In the genomic region with DNA sequence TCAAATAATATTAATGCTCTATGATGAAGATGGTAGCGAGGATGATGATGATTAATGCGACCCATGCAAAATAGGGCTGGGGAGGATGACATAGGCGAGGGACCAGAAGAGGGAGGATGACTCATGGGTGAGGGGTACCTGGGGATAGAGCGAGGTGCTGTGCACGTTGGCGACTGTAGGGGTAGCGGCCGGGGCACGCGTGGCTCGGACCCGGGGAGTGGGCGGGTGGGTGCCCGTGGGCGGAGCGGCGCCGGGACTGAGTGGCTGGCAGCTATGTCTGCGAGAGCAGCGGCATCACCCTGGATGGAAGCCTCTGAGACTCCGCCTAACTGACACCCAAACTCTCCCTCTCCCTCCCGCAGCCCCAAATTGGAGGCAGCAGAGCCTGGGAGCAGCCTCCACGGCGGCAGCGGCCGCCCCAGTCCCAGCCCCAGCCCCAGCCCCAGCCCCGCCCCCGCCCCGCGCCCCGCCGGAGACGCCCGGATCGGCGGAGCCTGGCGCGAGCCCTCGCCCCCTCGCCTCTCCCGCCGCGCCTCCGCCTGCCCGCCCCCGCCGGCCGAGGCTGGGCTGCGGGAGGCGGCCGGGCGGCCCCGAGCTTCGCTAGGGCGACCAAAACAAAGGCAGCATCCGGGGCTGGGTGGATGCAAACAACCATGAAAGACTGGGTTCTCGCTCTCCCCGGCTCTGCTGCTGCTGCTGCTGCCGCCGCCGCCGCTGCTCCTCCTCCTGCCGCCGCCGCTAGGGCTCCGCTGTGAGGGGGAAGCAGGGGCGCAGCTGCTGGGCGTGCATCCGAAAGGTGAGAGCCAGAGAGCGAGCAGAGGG, we compare ENCODE assay signal across 7 cellular contexts. TPM values are rescaled to one million over a fixed set of nuclear protein-coding genes. Genes with fewer than 3 reads are reported as not detected.
DNase-seq lines count a peak whose midpoint lies in the region; ATAC-seq and TF ChIP-seq lines count a peak whose summit lies in the region.

A gene with protein sequence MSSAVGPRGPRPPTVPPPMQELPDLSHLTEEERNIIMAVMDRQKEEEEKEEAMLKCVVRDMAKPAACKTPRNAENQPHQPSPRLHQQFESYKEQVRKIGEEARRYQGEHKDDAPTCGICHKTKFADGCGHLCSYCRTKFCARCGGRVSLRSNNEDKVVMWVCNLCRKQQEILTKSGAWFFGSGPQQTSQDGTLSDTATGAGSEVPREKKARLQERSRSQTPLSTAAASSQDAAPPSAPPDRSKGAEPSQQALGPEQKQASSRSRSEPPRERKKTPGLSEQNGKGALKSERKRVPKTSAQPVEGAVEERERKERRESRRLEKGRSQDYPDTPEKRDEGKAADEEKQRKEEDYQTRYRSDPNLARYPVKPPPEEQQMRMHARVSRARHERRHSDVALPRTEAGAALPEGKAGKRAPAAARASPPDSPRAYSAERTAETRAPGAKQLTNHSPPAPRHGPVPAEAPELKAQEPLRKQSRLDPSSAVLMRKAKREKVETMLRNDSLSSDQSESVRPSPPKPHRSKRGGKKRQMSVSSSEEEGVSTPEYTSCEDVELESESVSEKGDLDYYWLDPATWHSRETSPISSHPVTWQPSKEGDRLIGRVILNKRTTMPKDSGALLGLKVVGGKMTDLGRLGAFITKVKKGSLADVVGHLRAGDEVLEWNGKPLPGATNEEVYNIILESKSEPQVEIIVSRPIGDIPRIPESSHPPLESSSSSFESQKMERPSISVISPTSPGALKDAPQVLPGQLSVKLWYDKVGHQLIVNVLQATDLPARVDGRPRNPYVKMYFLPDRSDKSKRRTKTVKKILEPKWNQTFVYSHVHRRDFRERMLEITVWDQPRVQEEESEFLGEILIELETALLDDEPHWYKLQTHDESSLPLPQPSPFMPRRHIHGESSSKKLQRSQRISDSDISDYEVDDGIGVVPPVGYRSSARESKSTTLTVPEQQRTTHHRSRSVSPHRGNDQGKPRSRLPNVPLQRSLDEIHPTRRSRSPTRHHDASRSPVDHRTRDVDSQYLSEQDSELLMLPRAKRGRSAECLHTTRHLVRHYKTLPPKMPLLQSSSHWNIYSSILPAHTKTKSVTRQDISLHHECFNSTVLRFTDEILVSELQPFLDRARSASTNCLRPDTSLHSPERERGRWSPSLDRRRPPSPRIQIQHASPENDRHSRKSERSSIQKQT (N-terminal part only) (plus strand): TSS at position 367 of the 822 bp plus-strand sequence. CDS start 474 bp downstream, outside the sequence.

- TF ChIP-seq CTCF in GM12873 (IDR thresholded peaks at IDR 0.05; ENCODE audit: insufficient read depth, low read depth, low read length, missing control alignments) = peak; percentile 42

- peaks cover 29% of the 10 kb centered on the region for H3K27me3 Mint-ChIP-seq in activated T-helper 17 cell treated with anti-CD3 and anti-CD28 coated beads, Interleukin-2, amount 50 U/mL, for 72 hours

- peaks cover 4% of the 10 kb centered on the region for H3K36me3 Mint-ChIP-seq in activated T-helper 17 cell treated with anti-CD3 and anti-CD28 coated beads, Interleukin-2, amount 50 U/mL, for 72 hours (ENCODE audit: low read depth)

- no peak within 1 kb of the TSS for H3K27ac Mint-ChIP-seq in activated T-helper 17 cell treated with anti-CD3 and anti-CD28 coated beads, Interleukin-2, amount 50 U/mL, for 72 hours

- peak within 1 kb of the TSS; percentile 25 for H3K4me3 Mint-ChIP-seq in activated T-helper 17 cell treated with anti-CD3 and anti-CD28 coated beads, Interleukin-2, amount 50 U/mL, for 72 hours

- peak; percentile 85 for ATAC-seq in GM21528 (IDR thresholded peaks at IDR 0.05; ENCODE audit: low FRiP score, unreplicated experiment)
- no peak for ATAC-seq in activated T-helper 17 cell treated with anti-CD3 and anti-CD28 coated beads, Interleukin-2, amount 50 U/mL, for 72 hours (replicated peaks)
- peak; percentile 43 for ATAC-seq in stimulated activated naive CD8-positive, alpha-beta T cell treated with anti-CD3 and anti-CD28 coated beads, Interleukin-15, Interleukin-2, amounts not matched to agents 100 U/mL and 50 U/mL, for 24 hours

- H3K9me3 Mint-ChIP-seq in activated T-helper 17 cell treated with anti-CD3 and anti-CD28 coated beads, Interleukin-2, amount 50 U/mL, for 72 hours = no peaks in the 10 kb centered on the region

- in situ Hi-C loops in KBM-7 (cut with MboI; ENCODE audit: low pct_unique_long_range_greater_than_20kb, low sequenced_read_pairs) = no loop called here

- DNase-seq in KBM-7 (peak; percentile 24), iPS DF 19.7 (ENCODE audit: low read depth, low spot score) (peak; percentile 15), globus pallidus (ENCODE audit: low spot score) (no peak)
- DNase-seq in stimulated activated naive CD8-positive, alpha-beta T cell treated with anti-CD3 and anti-CD28 coated beads, Interleukin-15, Interleukin-2, amounts not matched to agents 100 U/mL and 50 U/mL, for 24 hours = peak; percentile 5

- H3K4me1 Mint-ChIP-seq in activated T-helper 17 cell treated with anti-CD3 and anti-CD28 coated beads, Interleukin-2, amount 50 U/mL, for 72 hours = peaks cover 8% of the 10 kb centered on the region

RNA-seq across cellular contexts. Expression of the gene that starts here (rescaled TPM):
- not detected for total RNA-seq in activated T-helper 17 cell treated with anti-CD3 and anti-CD28 coated beads, Interleukin-2, amount 50 U/mL, for 72 hours
